In the genomic region with DNA sequence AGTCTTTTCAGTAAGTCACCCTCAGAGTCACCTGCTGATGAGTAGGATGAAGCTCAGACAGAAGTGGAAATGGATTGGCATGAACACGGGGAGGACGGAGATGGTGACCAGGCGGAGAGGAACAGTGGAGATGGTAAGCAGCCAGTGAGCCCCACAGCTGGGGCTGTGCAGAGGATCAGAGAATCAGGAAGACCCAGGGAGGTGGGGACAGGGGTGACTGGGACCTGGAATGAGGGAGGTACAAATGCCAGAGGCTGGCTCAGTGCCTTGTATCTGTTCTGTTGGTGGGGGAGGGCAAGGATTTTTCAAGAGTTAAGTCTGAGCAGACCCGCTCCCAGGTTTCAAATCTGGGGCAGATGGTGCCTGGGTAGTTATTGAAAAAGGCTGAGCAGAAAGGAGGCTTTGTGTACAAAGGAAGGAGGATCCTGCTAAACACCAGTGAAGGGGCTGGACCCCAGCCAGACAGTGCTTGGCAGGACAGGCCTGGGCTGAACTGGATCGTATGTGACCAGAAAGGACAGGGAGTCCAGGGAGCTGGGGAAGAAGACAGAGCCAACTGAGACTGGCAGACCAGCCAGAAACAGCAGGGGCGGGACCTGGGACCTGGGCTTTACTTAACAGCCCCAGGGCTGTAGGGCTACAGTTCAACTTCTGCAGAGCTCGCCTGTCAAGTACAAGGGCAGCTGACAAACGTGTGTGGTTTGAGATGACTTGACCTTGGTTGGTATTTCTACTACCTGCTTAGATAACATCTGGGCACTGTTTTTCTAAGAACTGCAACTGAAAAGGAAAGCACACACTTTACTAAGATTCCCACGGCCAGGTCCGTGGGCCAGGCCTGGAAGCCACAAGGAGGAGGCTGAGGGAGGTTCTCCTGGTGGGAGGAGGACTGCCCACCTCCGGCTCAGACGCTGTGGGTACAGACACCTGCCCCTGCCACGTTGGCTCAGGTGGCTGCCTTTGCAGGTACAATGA, we compare ENCODE assay signal across 9 cellular contexts. TPM values are rescaled to one million over a fixed set of nuclear protein-coding genes. Genes with fewer than 3 reads are reported as not detected.
DNase-seq lines count a peak whose midpoint lies in the region; ATAC-seq and TF ChIP-seq lines count a peak whose summit lies in the region.
"Had no signal": no experiment of that assay in that cellular context is flagged by ENCODE, and none has a peak within 500 bp of the region (broad histone marks: within the 10 kb centered on the region; RNA-seq: fewer than 3 reads in every experiment).

No MANE protein-coding gene starts in this region.

- H3K9ac ChIP-seq in PC-3 (ENCODE audit: low read length), result no peak overlapping the region

- H3K36me3 Mint-ChIP-seq in CD8-positive, alpha-beta T cell, result no peaks in the 10 kb centered on the region

- H3K27ac ChIP-seq in PC-3 (ENCODE audit: low read length) (no peak overlapping the region), SJCRH30 (no peak overlapping the region)
- H3K27ac ChIP-seq in CD8-positive, alpha-beta T cell (ENCODE audit: low read depth, low read length), result no peak overlapping the region

- ATAC-seq in GM21825 (IDR thresholded peaks at IDR 0.05; ENCODE audit: unreplicated experiment) (peak; percentile 39), PC-3 (no peak), GM19455 (IDR thresholded peaks at IDR 0.05; ENCODE audit: unreplicated experiment) (no peak)
- ATAC-seq in CD8-positive, alpha-beta T cell, result no peak

- H3K27ac Mint-ChIP-seq in CD8-positive, alpha-beta T cell, result no peak overlapping the region

- H3K4me1 Mint-ChIP-seq in CD8-positive, alpha-beta T cell (ENCODE audit: low read depth), result peaks cover 6% of the 10 kb centered on the region

- no peak for TF ChIP-seq CTCF in PC-3 (conservative IDR thresholded peaks at IDR 0.05; ENCODE audit: low read depth, low read length)
- no peak for TF ChIP-seq CTCF in CD8-positive, alpha-beta T cell (IDR thresholded peaks at IDR 0.05)

- no peaks in the 10 kb centered on the region for H4K20me1 ChIP-seq in PC-3 (ENCODE audit: low read length)

- CTCF ChIA-PET in PC-3 (lab: Charles Lee), result no interaction called here
- CTCF ChIA-PET in CD8-positive, alpha-beta T cell (lab: Charles Lee), result no interaction called here

- H3K4me3 Mint-ChIP-seq in CD8-positive, alpha-beta T cell, result no peak overlapping the region

- H3K4me2 ChIP-seq in PC-3 (ENCODE audit: low read length), result no peak overlapping the region

- no peak overlapping the region for H3K4me3 ChIP-seq in PC-3 (ENCODE audit: low read length)
- H3K4me3 ChIP-seq in CD8-positive, alpha-beta T cell (ENCODE audit: low read depth, low read length), result no peak overlapping the region
- H3K4me3 ChIP-seq in SJCRH30, result no peak overlapping the region

- H3K27me3 Mint-ChIP-seq in CD8-positive, alpha-beta T cell (ENCODE audit: low read depth), result peaks cover 27% of the 10 kb centered on the region

- DNase-seq in DMS53 (lab: John Stamatoyannopoulos, UW) (peak; percentile 56), PC-3 (peak; percentile 26), left kidney (ENCODE audit: low read depth, low spot score) (peak; percentile 21), AML-193 (lab: John Stamatoyannopoulos, UW) (no peak), SJCRH30 (no peak)
- no peak for DNase-seq in CD8-positive, alpha-beta T cell

- H3K9me2 ChIP-seq in PC-3 (replicated peaks; ENCODE audit: low read length), result no peaks in the 10 kb centered on the region

- no peaks in the 10 kb centered on the region; the same call in 1 of the 2 replicates for H3K27me3 ChIP-seq in PC-3 (ENCODE audit: low read length)
- H3K27me3 ChIP-seq in CD8-positive, alpha-beta T cell (ENCODE audit: insufficient read depth, low read length), result no peaks in the 10 kb centered on the region
- H3K27me3 ChIP-seq in SJCRH30, result no peaks in the 10 kb centered on the region

- peaks cover 5% of the 10 kb centered on the region for H3K9me3 Mint-ChIP-seq in CD8-positive, alpha-beta T cell

- no peak overlapping the region for H2AFZ ChIP-seq in PC-3 (ENCODE audit: low read length)

- POLR2A ChIA-PET in PC-3 (lab: Charles Lee; ENCODE audit: unreplicated experiment), result no interaction called here
- POLR2A ChIA-PET in CD8-positive, alpha-beta T cell (lab: Charles Lee), result no interaction called here

- no TSS peak for BruUV-seq in PC-3 (replicated peaks; lab: Mats Ljungman, UMichigan)

- intact Hi-C loops in PC-3 (cut with micrococcal nuclease), result loop anchor here (2.0 kb wide), 1 partner anchor 73 kb away; no protein-coding TSS in a partner anchor
- intact Hi-C loops in CD8-positive, alpha-beta T cell (cut with DNase I, micrococcal nuclease), result no loop called here

- H3K4me1 ChIP-seq in PC-3 (ENCODE audit: insufficient read depth, low read length), result no peaks in the 10 kb centered on the region
- no peaks in the 10 kb centered on the region for H3K4me1 ChIP-seq in CD8-positive, alpha-beta T cell (ENCODE audit: insufficient read depth, low read length)
- H3K4me1 ChIP-seq in SJCRH30, result no peaks in the 10 kb centered on the region

- no peaks in the 10 kb centered on the region for H3K79me2 ChIP-seq in PC-3 (ENCODE audit: low read length)

- H3F3A ChIP-seq in PC-3 (ENCODE audit: low read length, unreplicated experiment), result no peaks in the 10 kb centered on the region

- H3K36me3 ChIP-seq in PC-3 (ENCODE audit: low read depth, low read length), result no peaks in the 10 kb centered on the region
- no peaks in the 10 kb centered on the region for H3K36me3 ChIP-seq in CD8-positive, alpha-beta T cell (ENCODE audit: insufficient read depth, low read length)
- H3K36me3 ChIP-seq in SJCRH30, result no peaks in the 10 kb centered on the region

- no peaks in the 10 kb centered on the region for H3K9me3 ChIP-seq in PC-3 (ENCODE audit: low read length)
- no peaks in the 10 kb centered on the region for H3K9me3 ChIP-seq in CD8-positive, alpha-beta T cell (ENCODE audit: low read length)
- H3K9me3 ChIP-seq in SJCRH30 (replicated peaks), result no peaks in the 10 kb centered on the region

RNA-seq across cellular contexts. Expression of a gene that starts 13.2 kb away (rescaled TPM):
- total RNA-seq in PC-3 (2014; rRNA removed), result 0.11 and 0.35 TPM in 2 replicates
- not detected for total RNA-seq in CD8-positive, alpha-beta T cell
- total RNA-seq in SJCRH30 (2014; rRNA removed; shearing (Covaris generic)), result not detected in 2 replicates
- total RNA-seq: activated CD8-positive, alpha-beta memory T cell treated with anti-CD3 and anti-CD28 coated beads for 36 hours had no signal

RNA-seq across cellular contexts. Expression of a gene that starts 18.8 kb away (rescaled TPM):
- 21.5 and 26.6 TPM in 2 replicates for total RNA-seq in PC-3 (2014; rRNA removed)
- total RNA-seq in CD8-positive, alpha-beta T cell, result 10 to 100 TPM; 50.1 to 54.7 TPM
- total RNA-seq in SJCRH30 (2014; rRNA removed; shearing (Covaris generic)), result 56.8 and 58.7 TPM in 2 replicates

Comparison
In these comparisons a context has a peak if more than half of its experiments do, and no peak if none do; other contexts are left out.
1. DNase-seq: peak in DMS53 (single experiment), PC-3 (single experiment) and left kidney (single experiment); none in AML-193 (0 of 2), CD8-positive, alpha-beta T cell (0 of 7) and SJCRH30 (0 of 2).